In genomic region chr10:112373912-112374338, GRCh38 we compare ENCODE assay signal across 1 cellular context.
TF ChIP-seq lines count a peak whose summit lies in the region.

A gene with protein sequence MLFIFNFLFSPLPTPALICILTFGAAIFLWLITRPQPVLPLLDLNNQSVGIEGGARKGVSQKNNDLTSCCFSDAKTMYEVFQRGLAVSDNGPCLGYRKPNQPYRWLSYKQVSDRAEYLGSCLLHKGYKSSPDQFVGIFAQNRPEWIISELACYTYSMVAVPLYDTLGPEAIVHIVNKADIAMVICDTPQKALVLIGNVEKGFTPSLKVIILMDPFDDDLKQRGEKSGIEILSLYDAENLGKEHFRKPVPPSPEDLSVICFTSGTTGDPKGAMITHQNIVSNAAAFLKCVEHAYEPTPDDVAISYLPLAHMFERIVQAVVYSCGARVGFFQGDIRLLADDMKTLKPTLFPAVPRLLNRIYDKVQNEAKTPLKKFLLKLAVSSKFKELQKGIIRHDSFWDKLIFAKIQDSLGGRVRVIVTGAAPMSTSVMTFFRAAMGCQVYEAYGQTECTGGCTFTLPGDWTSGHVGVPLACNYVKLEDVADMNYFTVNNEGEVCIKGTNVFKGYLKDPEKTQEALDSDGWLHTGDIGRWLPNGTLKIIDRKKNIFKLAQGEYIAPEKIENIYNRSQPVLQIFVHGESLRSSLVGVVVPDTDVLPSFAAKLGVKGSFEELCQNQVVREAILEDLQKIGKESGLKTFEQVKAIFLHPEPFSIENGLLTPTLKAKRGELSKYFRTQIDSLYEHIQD (plus strand): TSS chr10:112374116. CDS start chr10:112394947, 20,831 bp downstream.

TF ChIP-seq in liver, 16 proteins besides CTCF, POLR2A, EP300 and RAD21 (continued from another document):
- TF ChIP-seq, protein P1, sequence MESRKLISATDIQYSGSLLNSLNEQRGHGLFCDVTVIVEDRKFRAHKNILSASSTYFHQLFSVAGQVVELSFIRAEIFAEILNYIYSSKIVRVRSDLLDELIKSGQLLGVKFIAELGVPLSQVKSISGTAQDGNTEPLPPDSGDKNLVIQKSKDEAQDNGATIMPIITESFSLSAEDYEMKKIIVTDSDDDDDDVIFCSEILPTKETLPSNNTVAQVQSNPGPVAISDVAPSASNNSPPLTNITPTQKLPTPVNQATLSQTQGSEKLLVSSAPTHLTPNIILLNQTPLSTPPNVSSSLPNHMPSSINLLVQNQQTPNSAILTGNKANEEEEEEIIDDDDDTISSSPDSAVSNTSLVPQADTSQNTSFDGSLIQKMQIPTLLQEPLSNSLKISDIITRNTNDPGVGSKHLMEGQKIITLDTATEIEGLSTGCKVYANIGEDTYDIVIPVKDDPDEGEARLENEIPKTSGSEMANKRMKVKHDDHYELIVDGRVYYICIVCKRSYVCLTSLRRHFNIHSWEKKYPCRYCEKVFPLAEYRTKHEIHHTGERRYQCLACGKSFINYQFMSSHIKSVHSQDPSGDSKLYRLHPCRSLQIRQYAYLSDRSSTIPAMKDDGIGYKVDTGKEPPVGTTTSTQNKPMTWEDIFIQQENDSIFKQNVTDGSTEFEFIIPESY (IDR thresholded peaks at IDR 0.05): peak; percentile 86
- TF ChIP-seq JUND (IDR thresholded peaks at IDR 0.05) (peak; percentile 74 to 89), FOXA1 (IDR thresholded peaks at IDR 0.05) (peak; percentile 67), HNF4A (conservative IDR thresholded peaks at IDR 0.05) (peak; percentile 94 to 97)
- TF ChIP-seq, protein P2, sequence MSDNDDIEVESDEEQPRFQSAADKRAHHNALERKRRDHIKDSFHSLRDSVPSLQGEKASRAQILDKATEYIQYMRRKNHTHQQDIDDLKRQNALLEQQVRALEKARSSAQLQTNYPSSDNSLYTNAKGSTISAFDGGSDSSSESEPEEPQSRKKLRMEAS (IDR thresholded peaks at IDR 0.05): peak; percentile 92
